ENCODE assay signal across 1 cellular context in the genomic region with DNA sequence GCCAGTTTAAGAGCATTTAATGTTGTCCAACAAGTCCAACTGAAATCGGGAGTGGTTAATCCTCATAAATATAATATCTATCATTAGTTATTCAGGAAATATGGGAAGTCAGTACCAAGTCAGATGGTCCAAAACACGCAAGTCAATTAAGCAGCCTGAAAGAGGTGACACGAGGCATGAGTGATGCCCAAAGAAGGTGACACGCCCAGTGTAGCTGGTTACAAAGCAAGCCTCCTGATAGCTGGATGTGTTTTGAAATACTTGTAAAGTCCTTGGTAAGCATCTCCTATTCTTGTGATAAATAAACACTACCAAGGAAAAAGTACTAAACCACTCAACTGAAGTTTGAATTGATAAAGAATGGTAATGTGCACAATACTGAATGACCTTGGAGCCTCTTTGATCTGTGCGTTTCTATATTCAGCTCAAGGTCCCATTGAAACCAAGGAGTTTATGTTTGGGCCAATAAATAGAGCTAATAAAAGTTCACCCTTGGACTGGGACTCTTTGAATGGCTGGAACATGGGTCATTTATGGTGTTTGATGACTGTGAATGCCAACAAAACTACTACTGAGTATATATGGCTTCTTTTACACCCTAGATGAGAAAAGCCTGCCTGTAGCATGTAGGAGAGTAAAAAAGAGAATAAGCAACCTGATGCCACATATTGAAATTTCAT.
TF ChIP-seq lines count a peak whose summit lies in the region.

No MANE protein-coding gene starts in this region.

TF ChIP-seq in HCT116, 20 proteins besides CTCF, POLR2A, EP300 and RAD21:
- TF ChIP-seq FOSL1 (IDR thresholded peaks at IDR 0.05; ENCODE audit: low read depth) (no peak), TCF7L2 (IDR thresholded peaks at IDR 0.05; ENCODE audit: borderline replicate concordance, extremely low read depth, insufficient read depth, insufficient read length) (peak; percentile 29), EZH2 (IDR thresholded peaks at IDR 0.05) (no peak)
